19 cellular contexts compared by ENCODE assay signal in the genomic region with DNA sequence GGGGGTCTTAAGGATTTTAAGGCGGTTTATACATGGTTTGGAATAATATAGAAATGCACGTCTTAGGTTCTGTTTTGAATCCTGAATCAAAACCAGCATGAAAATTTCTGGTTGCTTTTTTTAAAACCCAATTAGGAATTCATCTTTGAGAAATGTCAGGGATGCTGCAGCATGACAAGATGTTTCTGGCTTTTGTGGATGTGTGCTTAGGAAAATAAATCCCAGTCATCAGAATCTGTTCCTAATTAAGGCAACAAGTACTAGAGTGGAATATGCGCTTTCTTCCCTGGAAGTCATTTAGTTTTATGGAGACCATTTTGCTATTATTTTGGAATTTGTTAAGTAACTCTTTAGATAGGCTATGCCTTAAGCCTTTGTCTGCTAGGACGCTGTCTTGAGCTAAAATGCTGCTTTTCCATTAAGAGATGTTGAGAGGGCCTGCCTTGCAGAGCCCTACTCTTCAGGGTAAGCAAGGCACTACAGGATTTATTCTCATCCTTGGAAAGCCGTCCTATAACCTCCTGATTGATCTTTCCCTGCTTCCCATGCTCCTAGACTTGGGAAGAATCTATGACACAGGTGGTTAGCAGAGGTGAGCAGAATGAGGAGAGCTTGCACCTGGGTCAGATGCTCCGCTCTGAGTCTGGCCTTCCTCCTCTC.
"Had no signal": no experiment of that assay in that cellular context is flagged by ENCODE, and none has a peak within 500 bp of the region (broad histone marks: within the 10 kb centered on the region; RNA-seq: fewer than 3 reads in every experiment).

No MANE protein-coding gene starts in this region.

- H3K4me3 ChIP-seq: esophagus squamous epithelium, lower lobe of right lung, mucosa of descending colon, sigmoid colon, thoracic aorta had no signal

- H3K27ac ChIP-seq: esophagus squamous epithelium, lower lobe of right lung, sigmoid colon, thoracic aorta, WERI-Rb-1 had no signal

- DNase-seq: activated CD4-positive, alpha-beta T cell treated with anti-CD3 and anti-CD28 coated beads, Interleukin-2, amount 50 U/mL, for 1 hour; activated CD4-positive, CD25-positive, alpha-beta regulatory T cell treated with anti-CD3 and anti-CD28 coated beads, Interleukin-2, amount 50 U/mL, for 72 hours; activated gamma-delta T cell treated with Interleukin-2 at 50 U/mL for 16 hours; activated T-cell treated with anti-CD3 and anti-CD28 coated beads, Interleukin-2, amount 50 U/mL, for 1 hour; aorta; effector CD8-positive, alpha-beta T cell; esophagus squamous epithelium; foreskin melanocyte; immature natural killer cell; lower lobe of right lung; mesendoderm; mucosa of descending colon; posterior cingulate gyrus; sigmoid colon; stimulated activated CD4-positive, alpha-beta T cell treated with anti-CD3 and anti-CD28 coated beads, Interleukin-4, amount 100 ng/mL, for 1 hour; stimulated activated naive CD4-positive, alpha-beta T cell treated with Interleukin-2 at 50 U/mL for 16 hours; WERI-Rb-1 had no signal

- H3K36me3 ChIP-seq: esophagus squamous epithelium, lower lobe of right lung, sigmoid colon, thoracic aorta, WERI-Rb-1 had no signal

- ATAC-seq: left lobe of liver, lower lobe of right lung, mucosa of descending colon had no signal

- H3K27me3 ChIP-seq: esophagus squamous epithelium, sigmoid colon had no signal
